Comparison of ENCODE assay signal across 10 cellular contexts in genomic region chr4:41432889-41433288, GRCh38.
DNase-seq lines count a peak whose midpoint lies in the region; ATAC-seq and TF ChIP-seq lines count a peak whose summit lies in the region.
"Had no signal": no experiment of that assay in that cellular context is flagged by ENCODE, and none has a peak within 500 bp of the region (broad histone marks: within the 10 kb centered on the region; RNA-seq: fewer than 3 reads in every experiment).

No MANE protein-coding gene starts in this region.

- no peak for TF ChIP-seq POLR2A in upper lobe of left lung (IDR thresholded peaks at IDR 0.05)

- dilution Hi-C loops in mammary epithelial cell (cut with HindIII; ENCODE audit: low sequenced_read_pairs) = no loop called here

- H3K4me3 Mint-ChIP-seq in activated CD4-positive, alpha-beta T cell treated with anti-CD3 and anti-CD28 coated beads, Interleukin-2, amount 10 ng/mL, durations not matched to agents 7 days and 5 days = no peak overlapping the region

- no peaks in the 10 kb centered on the region for H3K79me2 ChIP-seq in mammary epithelial cell (ENCODE audit: insufficient read depth, low read length)

- no peaks in the 10 kb centered on the region for H3K27me3 Mint-ChIP-seq in activated CD4-positive, alpha-beta T cell treated with anti-CD3 and anti-CD28 coated beads, Interleukin-2, amount 10 ng/mL, durations not matched to agents 7 days and 5 days

- no peak overlapping the region for H3K4me2 ChIP-seq in mammary epithelial cell (ENCODE audit: insufficient read depth, low read depth, low read length)

- H3K4me3 ChIP-seq in mammary epithelial cell (replicated peaks in 1 of 3; ENCODE audit: insufficient read depth in 1 of 3, low read depth in 2 of 3, low read length in 3 of 3) (no peak overlapping the region), upper lobe of left lung (no peak overlapping the region)
- H3K4me3 ChIP-seq: GM12878 had no signal

- H3K36me3 ChIP-seq in mammary epithelial cell (ENCODE audit: insufficient read depth, low read length) = no peaks in the 10 kb centered on the region
- no peaks in the 10 kb centered on the region for H3K36me3 ChIP-seq in upper lobe of left lung

- no peak for TF ChIP-seq CTCF in mammary epithelial cell (conservative IDR thresholded peaks at IDR 0.05 in 1 of 2, IDR thresholded peaks at IDR 0.05 in 1 of 2; ENCODE audit: extremely low read depth in 1 of 2, insufficient read depth in 1 of 2, low read depth in 1 of 2, low read length in 2 of 2)
- TF ChIP-seq CTCF in upper lobe of left lung (IDR thresholded peaks at IDR 0.05) = no peak

- DNase-seq in HS-5 (ENCODE audit: low read depth) (peak; percentile 75), mammary epithelial cell (peak; percentile 4), kidney tubule cell (ENCODE audit: low spot score) (peak; percentile 82), upper lobe of left lung (no peak)
- no peak for DNase-seq in stimulated activated CD4-positive, alpha-beta T cell treated with anti-CD3 and anti-CD28 coated beads, Interleukin-2, amount 100 ng/mL, for 48 hours
- DNase-seq in activated CD4-positive, alpha-beta T cell treated with anti-CD3 and anti-CD28 coated beads, Interleukin-2, amount 10 ng/mL, durations not matched to agents 7 days and 5 days = no peak
- DNase-seq: activated T-cell treated with anti-CD3 and anti-CD28 coated beads for 4 hours, T-helper 1 cell had no signal

- ATAC-seq in upper lobe of left lung (ENCODE audit: low FRiP score in 2 of 2) (peak in 1 of 2 donors; percentile 12), GM18909 (IDR thresholded peaks at IDR 0.05; ENCODE audit: poor library complexity, unreplicated experiment) (no peak)
- ATAC-seq: GM12878 had no signal

- H3K27ac Mint-ChIP-seq in activated CD4-positive, alpha-beta T cell treated with anti-CD3 and anti-CD28 coated beads, Interleukin-2, amount 10 ng/mL, durations not matched to agents 7 days and 5 days = no peak overlapping the region

- H3K9me3 ChIP-seq in mammary epithelial cell (replicated peaks; ENCODE audit: insufficient read depth, low read length) (no peaks in the 10 kb centered on the region), upper lobe of left lung (no peaks in the 10 kb centered on the region)

- no peaks in the 10 kb centered on the region for H3K4me1 Mint-ChIP-seq in activated CD4-positive, alpha-beta T cell treated with anti-CD3 and anti-CD28 coated beads, Interleukin-2, amount 10 ng/mL, durations not matched to agents 7 days and 5 days

- H3K9ac ChIP-seq in mammary epithelial cell (ENCODE audit: insufficient read depth, low read length) = no peak overlapping the region

- in situ Hi-C loops in mammary epithelial cell (cut with MboI; ENCODE audit: low sequenced_read_pairs in 2 of 2) = no loop called here

- H3K27me3 ChIP-seq in mammary epithelial cell (ENCODE audit: insufficient read depth, low read length) (no peaks in the 10 kb centered on the region), upper lobe of left lung (no peaks in the 10 kb centered on the region)

- H4K20me1 ChIP-seq in mammary epithelial cell (ENCODE audit: insufficient read depth, low read length) = no peaks in the 10 kb centered on the region

- intact Hi-C loops in mammary epithelial cell (cut with micrococcal nuclease) = no loop called here

- CTCF ChIA-PET in mammary epithelial cell (lab: Charles Lee; ENCODE audit: low non-redundant PET) = no interaction called here
- CTCF ChIA-PET in activated CD4-positive, alpha-beta T cell treated with anti-CD3 and anti-CD28 coated beads, Interleukin-2, amount 10 ng/mL, durations not matched to agents 7 days and 5 days (lab: Charles Lee) = interaction anchor here (1.0 to 1.4 kb wide), 2 partner anchors 12 to 14 kb away, joined by 3 to 6 read pairs; no protein-coding TSS in a partner anchor

- H3K27ac ChIP-seq in mammary epithelial cell (ENCODE audit: insufficient read depth, low read depth, low read length) (no peak overlapping the region), upper lobe of left lung (peak overlapping the region; percentile 59 to 79 (median 74))

- 63% methylated on average over 5 of the region's 5 CpGs for WGBS in mammary epithelial cell (ENCODE audit: low coverage, missing lambda C conversion rate)
- WGBS in upper lobe of left lung, 2 donors = 49 to 53% methylated on average over 5 of the region's 5 CpGs

- H2AFZ ChIP-seq in mammary epithelial cell (ENCODE audit: low read depth, low read length) = no peak overlapping the region

- POLR2A ChIA-PET in activated CD4-positive, alpha-beta T cell treated with anti-CD3 and anti-CD28 coated beads, Interleukin-2, amount 10 ng/mL, durations not matched to agents 7 days and 5 days (lab: Charles Lee) = no interaction called here

- no TSS peak for BruUV-seq in mammary epithelial cell (replicated peaks; lab: Mats Ljungman, UMichigan)

- H3K4me1 ChIP-seq in mammary epithelial cell (ENCODE audit: insufficient read depth, low read length) (no peaks in the 10 kb centered on the region), upper lobe of left lung (peaks cover 41 to 65% (median 61%) of the 10 kb centered on the region in 4 donors)

- no peaks in the 10 kb centered on the region for H3K36me3 Mint-ChIP-seq in activated CD4-positive, alpha-beta T cell treated with anti-CD3 and anti-CD28 coated beads, Interleukin-2, amount 10 ng/mL, durations not matched to agents 7 days and 5 days (ENCODE audit: low read depth)

- H3K9me3 Mint-ChIP-seq in activated CD4-positive, alpha-beta T cell treated with anti-CD3 and anti-CD28 coated beads, Interleukin-2, amount 10 ng/mL, durations not matched to agents 7 days and 5 days = no peaks in the 10 kb centered on the region

- peak in 1 of 4 donors; percentile 81 for TF ChIP-seq EP300 in upper lobe of left lung (IDR thresholded peaks at IDR 0.05)

Comparison
In these comparisons a context has a peak if more than half of its experiments do, and no peak if none do; other contexts are left out.
1. DNase-seq: peak in HS-5 (single experiment), mammary epithelial cell (single experiment) and kidney tubule cell (single experiment); none in upper lobe of left lung (0 of 2), stimulated activated CD4-positive, alpha-beta T cell treated with anti-CD3 and anti-CD28 coated beads, Interleukin-2, amount 100 ng/mL, for 48 hours (0 of 2) and activated CD4-positive, alpha-beta T cell treated with anti-CD3 and anti-CD28 coated beads, Interleukin-2, amount 10 ng/mL, durations not matched to agents 7 days and 5 days (single experiment).